28 cellular contexts compared by ENCODE assay signal in the genomic region with DNA sequence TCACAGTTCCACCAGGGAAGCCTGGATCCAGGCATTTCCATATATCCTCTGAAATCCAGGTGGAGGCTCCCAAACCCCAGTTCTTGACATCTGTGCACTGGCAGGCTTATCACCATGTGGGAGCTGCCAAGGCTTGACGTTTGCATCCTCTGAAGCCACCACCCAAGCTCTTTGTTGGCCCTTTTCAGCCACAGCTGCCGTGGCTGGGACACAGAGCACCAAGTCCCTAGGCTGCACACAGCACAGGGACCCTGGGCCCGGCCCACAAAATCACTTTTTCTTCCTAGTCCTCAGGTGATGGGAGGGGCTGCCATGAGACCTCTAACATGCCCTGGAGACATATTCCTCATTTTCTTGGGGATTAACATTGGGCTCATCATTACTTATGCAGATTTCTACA.
"Had no signal": no experiment of that assay in that cellular context is flagged by ENCODE, and none has a peak within 500 bp of the region (broad histone marks: within the 10 kb centered on the region; RNA-seq: fewer than 3 reads in every experiment).

No MANE protein-coding gene starts in this region.

- H3K9me3 Mint-ChIP-seq: naive thymus-derived CD4-positive, alpha-beta T cell; natural killer cell; nephron; neural progenitor cell; stimulated activated naive B cell treated with anti-CD40 and anti-IgM and Interleukin-4, amounts not matched to agents 10 μg/mL and 1 μg/mL and 100 μg/mL, for 72 hours; stimulated activated naive CD8-positive, alpha-beta T cell treated with anti-CD3 and anti-CD28 coated beads, Interleukin-15, Interleukin-2, amounts not matched to agents 100 ng/mL and 50 ng/mL, for 24 hours had no signal

- H3K4me1 ChIP-seq: neural progenitor cell, parathyroid adenoma, psoas muscle, spleen, stomach, thyroid gland, tibial nerve, upper lobe of left lung had no signal

- ATAC-seq: naive thymus-derived CD4-positive, alpha-beta T cell; natural killer cell; psoas muscle; right cardiac atrium; sciatic nerve; stimulated activated naive B cell treated with anti-CD40 and anti-IgM and Interleukin-4, amounts not matched to agents 10 μg/mL and 1 μg/mL and 100 μg/mL, for 72 hours had no signal

- H3K4me3 ChIP-seq: neural progenitor cell, ovary, psoas muscle, skin epidermis, smooth muscle cell, spleen, stomach, thoracic aorta, thyroid gland, tibial nerve, upper lobe of left lung had no signal

- H3K4me1 Mint-ChIP-seq: natural killer cell; nephron; neural progenitor cell; stimulated activated naive B cell treated with anti-CD40 and anti-IgM and Interleukin-4, amounts not matched to agents 10 μg/mL and 1 μg/mL and 100 μg/mL, for 72 hours had no signal

- H3K27ac Mint-ChIP-seq: naive thymus-derived CD4-positive, alpha-beta T cell; natural killer cell; nephron; neural progenitor cell; progenitor cell of endocrine pancreas; stimulated activated naive B cell treated with anti-CD40 and anti-IgM and Interleukin-4, amounts not matched to agents 10 μg/mL and 1 μg/mL and 100 μg/mL, for 72 hours; stimulated activated naive CD8-positive, alpha-beta T cell treated with anti-CD3 and anti-CD28 coated beads, Interleukin-15, Interleukin-2, amounts not matched to agents 100 ng/mL and 50 ng/mL, for 24 hours had no signal

- H3K27me3 Mint-ChIP-seq: naive thymus-derived CD4-positive, alpha-beta T cell; progenitor cell of endocrine pancreas; stimulated activated naive B cell treated with anti-CD40 and anti-IgM and Interleukin-4, amounts not matched to agents 10 μg/mL and 1 μg/mL and 100 μg/mL, for 72 hours; stimulated activated naive CD8-positive, alpha-beta T cell treated with anti-CD3 and anti-CD28 coated beads, Interleukin-15, Interleukin-2, amounts not matched to agents 100 ng/mL and 50 ng/mL, for 24 hours had no signal

- H3K4me3 Mint-ChIP-seq: naive thymus-derived CD4-positive, alpha-beta T cell; natural killer cell; nephron; neural progenitor cell; stimulated activated naive B cell treated with anti-CD40 and anti-IgM and Interleukin-4, amounts not matched to agents 10 μg/mL and 1 μg/mL and 100 μg/mL, for 72 hours; stimulated activated naive CD8-positive, alpha-beta T cell treated with anti-CD3 and anti-CD28 coated beads, Interleukin-15, Interleukin-2, amounts not matched to agents 100 ng/mL and 50 ng/mL, for 24 hours had no signal

- H3K27me3 ChIP-seq: neural progenitor cell, ovary, spleen, stomach, thyroid gland, tibial nerve, upper lobe of left lung had no signal

- H3K36me3 ChIP-seq: ovary had no signal

- H3K27ac ChIP-seq: neural progenitor cell, ovary, parathyroid adenoma, psoas muscle, skin epidermis, spleen, stomach, thoracic aorta, thyroid gland, tibial nerve, upper lobe of left lung had no signal

- DNase-seq: naive thymus-derived CD4-positive, alpha-beta T cell; natural killer cell; occipital lobe; ovary; psoas muscle; right cardiac atrium; spleen; stimulated activated CD4-positive, alpha-beta T cell treated with anti-CD3 and anti-CD28 coated beads, Interleukin-12 subunit alpha, Interleukin-12 subunit beta, amount 100 ng/mL, for 4 hours; stimulated activated CD4-positive, alpha-beta T cell treated with anti-CD3 and anti-CD28 coated beads, Interleukin-1b, Interleukin-23, amount 100 ng/mL, for 48 hours; stimulated activated CD4-positive, alpha-beta T cell treated with anti-CD3 and anti-CD28 coated beads, Interleukin-4, amount 100 ng/mL, for 1 hour; stimulated activated CD4-positive, alpha-beta T cell treated with anti-CD3 and anti-CD28 coated beads, Interleukin-4, amount 100 ng/mL, for 4 hours; stimulated activated CD8-positive, alpha-beta memory T cell treated with anti-CD3 and anti-CD28 coated beads, Interleukin-4, amount 100 ng/mL, for 48 hours; stimulated activated naive B cell treated with anti-CD40 and anti-IgM and Interleukin-4, amounts not matched to agents 10 μg/mL and 1 μg/mL and 100 μg/mL, for 72 hours; stimulated activated naive CD4-positive, alpha-beta T cell treated with Interleukin-2 at 50 U/mL for 16 hours; stomach; thyroid gland; trophoblast cell had no signal

- H3K9me3 ChIP-seq: ovary, psoas muscle, spleen, stomach, thoracic aorta, thyroid gland, tibial nerve, upper lobe of left lung had no signal
